ENCODE assay signal across 1 cellular context in the genomic region with DNA sequence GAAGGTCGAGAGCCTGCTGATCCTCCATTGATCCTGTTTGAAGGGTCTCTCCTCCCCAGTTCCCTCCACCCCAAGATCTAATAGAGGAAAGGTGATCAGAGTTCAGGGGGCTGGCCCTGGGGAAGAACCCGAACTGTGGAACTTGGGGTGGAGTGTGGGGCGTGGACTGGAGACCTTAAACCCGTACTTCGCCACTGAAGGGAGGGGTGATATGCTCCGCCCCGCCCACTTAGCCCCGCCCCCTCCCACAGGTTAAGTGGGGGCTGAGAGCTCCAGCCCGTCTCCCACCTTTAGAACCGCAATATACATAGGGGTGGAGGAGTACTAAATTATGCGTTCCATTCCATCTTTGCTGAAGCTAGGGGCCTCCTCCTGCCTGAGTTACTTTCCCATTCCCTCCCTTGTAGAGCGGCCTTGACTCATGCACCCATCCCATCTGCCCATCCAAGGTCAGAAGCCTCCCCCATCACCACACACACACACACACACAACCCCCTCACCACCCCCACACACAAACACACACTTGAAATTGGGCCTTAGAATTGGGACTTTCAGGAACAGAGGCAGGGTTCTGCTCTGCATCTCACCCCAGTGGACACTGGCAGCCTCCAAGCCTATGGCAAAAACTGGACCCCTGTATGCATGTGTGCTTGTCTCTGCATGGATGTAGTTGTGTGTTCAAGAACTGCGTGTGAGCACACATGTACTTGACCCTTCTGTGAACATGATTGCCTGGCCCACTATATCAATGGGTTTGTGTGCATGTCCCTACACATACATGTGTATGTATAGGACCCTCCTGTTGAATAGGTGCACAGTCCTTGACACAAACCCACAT.
TF ChIP-seq lines count a peak whose summit lies in the region.

No MANE protein-coding gene starts in this region.

TF ChIP-seq in HepG2, 621 proteins besides CTCF, POLR2A, EP300 and RAD21 (continued from another document and continues in another):
- no peak for TF ChIP-seq MTF2 (CRISPR knock-in tag; IDR thresholded peaks at IDR 0.05; ENCODE audit: borderline replicate concordance)
- no peak for TF ChIP-seq NONO (IDR thresholded peaks at IDR 0.05)
- TF ChIP-seq NONO (CRISPR knock-in tag; conservative IDR thresholded peaks at IDR 0.05): no peak; the same call in 1 of the 2 replicates
- TF ChIP-seq, protein P1, sequence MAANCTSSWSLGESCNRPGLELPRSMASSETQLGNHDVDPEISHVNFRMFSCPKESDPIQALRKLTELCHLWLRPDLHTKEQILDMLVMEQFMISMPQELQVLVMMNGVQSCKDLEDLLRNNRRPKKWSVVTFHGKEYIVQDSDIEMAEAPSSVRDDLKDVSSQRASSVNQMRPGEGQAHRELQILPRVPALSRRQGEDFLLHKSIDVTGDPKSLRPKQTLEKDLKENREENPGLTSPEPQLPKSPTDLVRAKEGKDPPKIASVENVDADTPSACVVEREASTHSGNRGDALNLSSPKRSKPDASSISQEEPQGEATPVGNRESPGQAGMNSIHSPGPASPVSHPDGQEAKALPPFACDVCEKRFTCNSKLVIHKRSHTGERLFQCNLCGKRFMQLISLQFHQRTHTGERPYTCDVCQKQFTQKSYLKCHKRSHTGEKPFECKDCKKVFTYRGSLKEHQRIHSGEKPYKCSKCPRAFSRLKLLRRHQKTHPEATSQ (CRISPR knock-in tag; IDR thresholded peaks at IDR 0.05; ENCODE audit: borderline replicate concordance): no peak
- TF ChIP-seq, protein P2, sequence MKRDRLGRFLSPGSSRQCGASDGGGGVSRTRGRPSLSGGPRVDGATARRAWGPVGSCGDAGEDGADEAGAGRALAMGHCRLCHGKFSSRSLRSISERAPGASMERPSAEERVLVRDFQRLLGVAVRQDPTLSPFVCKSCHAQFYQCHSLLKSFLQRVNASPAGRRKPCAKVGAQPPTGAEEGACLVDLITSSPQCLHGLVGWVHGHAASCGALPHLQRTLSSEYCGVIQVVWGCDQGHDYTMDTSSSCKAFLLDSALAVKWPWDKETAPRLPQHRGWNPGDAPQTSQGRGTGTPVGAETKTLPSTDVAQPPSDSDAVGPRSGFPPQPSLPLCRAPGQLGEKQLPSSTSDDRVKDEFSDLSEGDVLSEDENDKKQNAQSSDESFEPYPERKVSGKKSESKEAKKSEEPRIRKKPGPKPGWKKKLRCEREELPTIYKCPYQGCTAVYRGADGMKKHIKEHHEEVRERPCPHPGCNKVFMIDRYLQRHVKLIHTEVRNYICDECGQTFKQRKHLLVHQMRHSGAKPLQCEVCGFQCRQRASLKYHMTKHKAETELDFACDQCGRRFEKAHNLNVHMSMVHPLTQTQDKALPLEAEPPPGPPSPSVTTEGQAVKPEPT (CRISPR knock-in tag; IDR thresholded peaks at IDR 0.05; ENCODE audit: low read depth): no peak
- TF ChIP-seq CC2D1A (CRISPR knock-in tag; IDR thresholded peaks at IDR 0.05): peak; percentile 66; the same call in 1 of the 2 replicates
- TF ChIP-seq, protein P3, sequence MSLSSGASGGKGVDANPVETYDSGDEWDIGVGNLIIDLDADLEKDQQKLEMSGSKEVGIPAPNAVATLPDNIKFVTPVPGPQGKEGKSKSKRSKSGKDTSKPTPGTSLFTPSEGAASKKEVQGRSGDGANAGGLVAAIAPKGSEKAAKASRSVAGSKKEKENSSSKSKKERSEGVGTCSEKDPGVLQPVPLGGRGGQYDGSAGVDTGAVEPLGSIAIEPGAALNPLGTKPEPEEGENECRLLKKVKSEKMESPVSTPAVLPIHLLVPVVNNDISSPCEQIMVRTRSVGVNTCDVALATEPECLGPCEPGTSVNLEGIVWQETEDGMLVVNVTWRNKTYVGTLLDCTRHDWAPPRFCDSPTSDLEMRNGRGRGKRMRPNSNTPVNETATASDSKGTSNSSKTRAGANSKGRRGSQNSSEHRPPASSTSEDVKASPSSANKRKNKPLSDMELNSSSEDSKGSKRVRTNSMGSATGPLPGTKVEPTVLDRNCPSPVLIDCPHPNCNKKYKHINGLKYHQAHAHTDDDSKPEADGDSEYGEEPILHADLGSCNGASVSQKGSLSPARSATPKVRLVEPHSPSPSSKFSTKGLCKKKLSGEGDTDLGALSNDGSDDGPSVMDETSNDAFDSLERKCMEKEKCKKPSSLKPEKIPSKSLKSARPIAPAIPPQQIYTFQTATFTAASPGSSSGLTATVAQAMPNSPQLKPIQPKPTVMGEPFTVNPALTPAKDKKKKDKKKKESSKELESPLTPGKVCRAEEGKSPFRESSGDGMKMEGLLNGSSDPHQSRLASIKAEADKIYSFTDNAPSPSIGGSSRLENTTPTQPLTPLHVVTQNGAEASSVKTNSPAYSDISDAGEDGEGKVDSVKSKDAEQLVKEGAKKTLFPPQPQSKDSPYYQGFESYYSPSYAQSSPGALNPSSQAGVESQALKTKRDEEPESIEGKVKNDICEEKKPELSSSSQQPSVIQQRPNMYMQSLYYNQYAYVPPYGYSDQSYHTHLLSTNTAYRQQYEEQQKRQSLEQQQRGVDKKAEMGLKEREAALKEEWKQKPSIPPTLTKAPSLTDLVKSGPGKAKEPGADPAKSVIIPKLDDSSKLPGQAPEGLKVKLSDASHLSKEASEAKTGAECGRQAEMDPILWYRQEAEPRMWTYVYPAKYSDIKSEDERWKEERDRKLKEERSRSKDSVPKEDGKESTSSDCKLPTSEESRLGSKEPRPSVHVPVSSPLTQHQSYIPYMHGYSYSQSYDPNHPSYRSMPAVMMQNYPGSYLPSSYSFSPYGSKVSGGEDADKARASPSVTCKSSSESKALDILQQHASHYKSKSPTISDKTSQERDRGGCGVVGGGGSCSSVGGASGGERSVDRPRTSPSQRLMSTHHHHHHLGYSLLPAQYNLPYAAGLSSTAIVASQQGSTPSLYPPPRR (CRISPR knock-in tag; IDR thresholded peaks at IDR 0.05; ENCODE audit: borderline replicate concordance): peak; percentile 29; the same call in 1 of the 2 replicates
- no peak for TF ChIP-seq BORCS8-MEF2B (CRISPR knock-in tag; IDR thresholded peaks at IDR 0.05)
- TF ChIP-seq, protein P4, sequence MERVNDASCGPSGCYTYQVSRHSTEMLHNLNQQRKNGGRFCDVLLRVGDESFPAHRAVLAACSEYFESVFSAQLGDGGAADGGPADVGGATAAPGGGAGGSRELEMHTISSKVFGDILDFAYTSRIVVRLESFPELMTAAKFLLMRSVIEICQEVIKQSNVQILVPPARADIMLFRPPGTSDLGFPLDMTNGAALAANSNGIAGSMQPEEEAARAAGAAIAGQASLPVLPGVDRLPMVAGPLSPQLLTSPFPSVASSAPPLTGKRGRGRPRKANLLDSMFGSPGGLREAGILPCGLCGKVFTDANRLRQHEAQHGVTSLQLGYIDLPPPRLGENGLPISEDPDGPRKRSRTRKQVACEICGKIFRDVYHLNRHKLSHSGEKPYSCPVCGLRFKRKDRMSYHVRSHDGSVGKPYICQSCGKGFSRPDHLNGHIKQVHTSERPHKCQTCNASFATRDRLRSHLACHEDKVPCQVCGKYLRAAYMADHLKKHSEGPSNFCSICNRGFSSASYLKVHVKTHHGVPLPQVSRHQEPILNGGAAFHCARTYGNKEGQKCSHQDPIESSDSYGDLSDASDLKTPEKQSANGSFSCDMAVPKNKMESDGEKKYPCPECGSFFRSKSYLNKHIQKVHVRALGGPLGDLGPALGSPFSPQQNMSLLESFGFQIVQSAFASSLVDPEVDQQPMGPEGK (CRISPR knock-in tag; IDR thresholded peaks at IDR 0.05): peak; percentile 93
- no peak for TF ChIP-seq ATRX (CRISPR knock-in tag; IDR thresholded peaks at IDR 0.05; ENCODE audit: borderline replicate concordance)
- TF ChIP-seq, protein P5, sequence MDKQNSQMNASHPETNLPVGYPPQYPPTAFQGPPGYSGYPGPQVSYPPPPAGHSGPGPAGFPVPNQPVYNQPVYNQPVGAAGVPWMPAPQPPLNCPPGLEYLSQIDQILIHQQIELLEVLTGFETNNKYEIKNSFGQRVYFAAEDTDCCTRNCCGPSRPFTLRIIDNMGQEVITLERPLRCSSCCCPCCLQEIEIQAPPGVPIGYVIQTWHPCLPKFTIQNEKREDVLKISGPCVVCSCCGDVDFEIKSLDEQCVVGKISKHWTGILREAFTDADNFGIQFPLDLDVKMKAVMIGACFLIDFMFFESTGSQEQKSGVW (CRISPR knock-in tag; IDR thresholded peaks at IDR 0.05; ENCODE audit: borderline replicate concordance): no peak
- TF ChIP-seq, protein P6, sequence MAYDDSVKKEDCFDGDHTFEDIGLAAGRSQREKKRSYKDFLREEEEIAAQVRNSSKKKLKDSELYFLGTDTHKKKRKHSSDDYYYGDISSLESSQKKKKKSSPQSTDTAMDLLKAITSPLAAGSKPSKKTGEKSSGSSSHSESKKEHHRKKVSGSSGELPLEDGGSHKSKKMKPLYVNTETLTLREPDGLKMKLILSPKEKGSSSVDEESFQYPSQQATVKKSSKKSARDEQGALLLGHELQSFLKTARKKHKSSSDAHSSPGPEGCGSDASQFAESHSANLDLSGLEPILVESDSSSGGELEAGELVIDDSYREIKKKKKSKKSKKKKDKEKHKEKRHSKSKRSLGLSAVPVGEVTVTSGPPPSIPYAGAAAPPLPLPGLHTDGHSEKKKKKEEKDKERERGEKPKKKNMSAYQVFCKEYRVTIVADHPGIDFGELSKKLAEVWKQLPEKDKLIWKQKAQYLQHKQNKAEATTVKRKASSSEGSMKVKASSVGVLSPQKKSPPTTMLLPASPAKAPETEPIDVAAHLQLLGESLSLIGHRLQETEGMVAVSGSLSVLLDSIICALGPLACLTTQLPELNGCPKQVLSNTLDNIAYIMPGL (CRISPR knock-in tag; IDR thresholded peaks at IDR 0.05; ENCODE audit: borderline replicate concordance in 1 of 2, low read depth in 1 of 2): peak in 1 of 2 experiments; percentile 10; a peak in 1 of 4 replicates
- TF ChIP-seq ZBTB8A (CRISPR knock-in tag; IDR thresholded peaks at IDR 0.05; ENCODE audit: borderline replicate concordance, low read depth): no peak; the same call in 1 of the 2 replicates
- no peak for TF ChIP-seq JUN (CRISPR knock-in tag; IDR thresholded peaks at IDR 0.05)
- TF ChIP-seq ZSCAN22 (CRISPR knock-in tag; IDR thresholded peaks at IDR 0.05): no peak
- no peak for TF ChIP-seq SMARCE1 (IDR thresholded peaks at IDR 0.05; ENCODE audit: borderline replicate concordance)
- TF ChIP-seq SMARCC2 (IDR thresholded peaks at IDR 0.05): no peak
- TF ChIP-seq SALL2 (CRISPR knock-in tag; IDR thresholded peaks at IDR 0.05): no peak
- TF ChIP-seq CBX1 (IDR thresholded peaks at IDR 0.05; ENCODE audit: low read depth): no peak
- TF ChIP-seq, protein P7, sequence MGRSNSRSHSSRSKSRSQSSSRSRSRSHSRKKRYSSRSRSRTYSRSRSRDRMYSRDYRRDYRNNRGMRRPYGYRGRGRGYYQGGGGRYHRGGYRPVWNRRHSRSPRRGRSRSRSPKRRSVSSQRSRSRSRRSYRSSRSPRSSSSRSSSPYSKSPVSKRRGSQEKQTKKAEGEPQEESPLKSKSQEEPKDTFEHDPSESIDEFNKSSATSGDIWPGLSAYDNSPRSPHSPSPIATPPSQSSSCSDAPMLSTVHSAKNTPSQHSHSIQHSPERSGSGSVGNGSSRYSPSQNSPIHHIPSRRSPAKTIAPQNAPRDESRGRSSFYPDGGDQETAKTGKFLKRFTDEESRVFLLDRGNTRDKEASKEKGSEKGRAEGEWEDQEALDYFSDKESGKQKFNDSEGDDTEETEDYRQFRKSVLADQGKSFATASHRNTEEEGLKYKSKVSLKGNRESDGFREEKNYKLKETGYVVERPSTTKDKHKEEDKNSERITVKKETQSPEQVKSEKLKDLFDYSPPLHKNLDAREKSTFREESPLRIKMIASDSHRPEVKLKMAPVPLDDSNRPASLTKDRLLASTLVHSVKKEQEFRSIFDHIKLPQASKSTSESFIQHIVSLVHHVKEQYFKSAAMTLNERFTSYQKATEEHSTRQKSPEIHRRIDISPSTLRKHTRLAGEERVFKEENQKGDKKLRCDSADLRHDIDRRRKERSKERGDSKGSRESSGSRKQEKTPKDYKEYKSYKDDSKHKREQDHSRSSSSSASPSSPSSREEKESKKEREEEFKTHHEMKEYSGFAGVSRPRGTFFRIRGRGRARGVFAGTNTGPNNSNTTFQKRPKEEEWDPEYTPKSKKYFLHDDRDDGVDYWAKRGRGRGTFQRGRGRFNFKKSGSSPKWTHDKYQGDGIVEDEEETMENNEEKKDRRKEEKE (IDR thresholded peaks at IDR 0.05): no peak
- 0 out of 2 replicates have a peak, but pooled peaks have one; percentile 17 for TF ChIP-seq EED (CRISPR knock-in tag; IDR thresholded peaks at IDR 0.05)
- TF ChIP-seq ZNF292 (CRISPR knock-in tag; IDR thresholded peaks at IDR 0.05; ENCODE audit: borderline replicate concordance, low read depth): no peak
- TF ChIP-seq ZNF878 (CRISPR knock-in tag; IDR thresholded peaks at IDR 0.05): no peak
- no peak for TF ChIP-seq ZNF451 (CRISPR knock-in tag; IDR thresholded peaks at IDR 0.05)
- TF ChIP-seq BHLHE40 (IDR thresholded peaks at IDR 0.05; ENCODE audit: low read length): no peak
- TF ChIP-seq ZNF460 (CRISPR knock-in tag; IDR thresholded peaks at IDR 0.05; ENCODE audit: borderline replicate concordance): no peak
- TF ChIP-seq FOXK1 (CRISPR knock-in tag; IDR thresholded peaks at IDR 0.05; ENCODE audit: borderline replicate concordance, low read depth): no peak
- TF ChIP-seq, protein P8, sequence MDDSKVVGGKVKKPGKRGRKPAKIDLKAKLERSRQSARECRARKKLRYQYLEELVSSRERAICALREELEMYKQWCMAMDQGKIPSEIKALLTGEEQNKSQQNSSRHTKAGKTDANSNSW (CRISPR knock-in tag; IDR thresholded peaks at IDR 0.05; ENCODE audit: borderline replicate concordance): 0 out of 2 replicates have a peak, but pooled peaks have one; percentile 37
- TF ChIP-seq SCMH1 (CRISPR knock-in tag; IDR thresholded peaks at IDR 0.05; ENCODE audit: borderline replicate concordance): no peak
- TF ChIP-seq, protein P9, sequence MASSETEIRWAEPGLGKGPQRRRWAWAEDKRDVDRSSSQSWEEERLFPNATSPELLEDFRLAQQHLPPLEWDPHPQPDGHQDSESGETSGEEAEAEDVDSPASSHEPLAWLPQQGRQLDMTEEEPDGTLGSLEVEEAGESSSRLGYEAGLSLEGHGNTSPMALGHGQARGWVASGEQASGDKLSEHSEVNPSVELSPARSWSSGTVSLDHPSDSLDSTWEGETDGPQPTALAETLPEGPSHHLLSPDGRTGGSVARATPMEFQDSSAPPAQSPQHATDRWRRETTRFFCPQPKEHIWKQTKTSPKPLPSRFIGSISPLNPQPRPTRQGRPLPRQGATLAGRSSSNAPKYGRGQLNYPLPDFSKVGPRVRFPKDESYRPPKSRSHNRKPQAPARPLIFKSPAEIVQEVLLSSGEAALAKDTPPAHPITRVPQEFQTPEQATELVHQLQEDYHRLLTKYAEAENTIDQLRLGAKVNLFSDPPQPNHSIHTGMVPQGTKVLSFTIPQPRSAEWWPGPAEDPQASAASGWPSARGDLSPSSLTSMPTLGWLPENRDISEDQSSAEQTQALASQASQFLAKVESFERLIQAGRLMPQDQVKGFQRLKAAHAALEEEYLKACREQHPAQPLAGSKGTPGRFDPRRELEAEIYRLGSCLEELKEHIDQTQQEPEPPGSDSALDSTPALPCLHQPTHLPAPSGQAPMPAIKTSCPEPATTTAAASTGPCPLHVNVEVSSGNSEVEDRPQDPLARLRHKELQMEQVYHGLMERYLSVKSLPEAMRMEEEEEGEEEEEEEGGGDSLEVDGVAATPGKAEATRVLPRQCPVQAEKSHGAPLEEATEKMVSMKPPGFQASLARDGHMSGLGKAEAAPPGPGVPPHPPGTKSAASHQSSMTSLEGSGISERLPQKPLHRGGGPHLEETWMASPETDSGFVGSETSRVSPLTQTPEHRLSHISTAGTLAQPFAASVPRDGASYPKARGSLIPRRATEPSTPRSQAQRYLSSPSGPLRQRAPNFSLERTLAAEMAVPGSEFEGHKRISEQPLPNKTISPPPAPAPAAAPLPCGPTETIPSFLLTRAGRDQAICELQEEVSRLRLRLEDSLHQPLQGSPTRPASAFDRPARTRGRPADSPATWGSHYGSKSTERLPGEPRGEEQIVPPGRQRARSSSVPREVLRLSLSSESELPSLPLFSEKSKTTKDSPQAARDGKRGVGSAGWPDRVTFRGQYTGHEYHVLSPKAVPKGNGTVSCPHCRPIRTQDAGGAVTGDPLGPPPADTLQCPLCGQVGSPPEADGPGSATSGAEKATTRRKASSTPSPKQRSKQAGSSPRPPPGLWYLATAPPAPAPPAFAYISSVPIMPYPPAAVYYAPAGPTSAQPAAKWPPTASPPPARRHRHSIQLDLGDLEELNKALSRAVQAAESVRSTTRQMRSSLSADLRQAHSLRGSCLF (CRISPR knock-in tag; IDR thresholded peaks at IDR 0.05; ENCODE audit: borderline replicate concordance): no peak
- no peak for TF ChIP-seq GFI1 (CRISPR knock-in tag; IDR thresholded peaks at IDR 0.05; ENCODE audit: borderline replicate concordance)
